In the genomic region with DNA sequence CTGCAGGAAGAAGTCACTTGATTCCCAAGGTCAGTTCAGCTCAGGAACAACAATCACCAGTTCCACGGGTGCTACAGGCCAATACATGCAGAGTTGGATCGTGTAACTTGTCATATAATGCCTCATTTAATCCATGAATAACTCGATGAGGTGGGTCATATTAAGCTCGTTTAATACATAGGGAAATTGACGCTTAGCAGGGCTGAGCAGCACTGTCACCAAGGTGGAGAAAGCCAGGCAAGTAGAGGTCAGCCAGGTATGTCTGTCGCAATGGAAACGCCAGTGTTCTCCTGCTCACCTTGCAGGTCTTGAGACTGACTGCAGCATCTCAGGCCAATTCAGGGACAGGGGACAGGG, we compare ENCODE assay signal across 18 cellular contexts. TPM values are rescaled to one million over a fixed set of nuclear protein-coding genes. Genes with fewer than 3 reads are reported as not detected.
DNase-seq lines count a peak whose midpoint lies in the region; FAIRE-seq and TF ChIP-seq lines count a peak whose summit lies in the region.
"Had no signal": no experiment of that assay in that cellular context is flagged by ENCODE, and none has a peak within 500 bp of the region (broad histone marks: within the 10 kb centered on the region; RNA-seq: fewer than 3 reads in every experiment).

No MANE protein-coding gene starts in this region.

- H3K9ac ChIP-seq in BLaER1 (no peak overlapping the region), Karpas-422 (ENCODE audit: low read length) (no peak overlapping the region), neuronal stem cell (ENCODE audit: low read depth, low read length, poor library complexity) (peak overlapping the region; percentile 6)

- intact Hi-C loops in head of caudate nucleus (cut with DNase I): no loop called here

- WGBS in neuronal stem cell (ENCODE audit: extremely low coverage in 2 of 2, insufficient read length in 2 of 2, insufficient replicate concordance in 1 of 2), 2 donors: no CpG with 5 or more reads among the region's 7 CpGs

- H3K27ac ChIP-seq in BLaER1: no peak overlapping the region
- no peak overlapping the region for H3K27ac ChIP-seq in Karpas-422 (ENCODE audit: low read length)
- no peak overlapping the region for H3K27ac ChIP-seq in neuronal stem cell (replicated peaks; ENCODE audit: low read length)
- H3K27ac ChIP-seq: HL-60 had no signal

- no peak overlapping the region for H2BK120ac ChIP-seq in neuronal stem cell (ENCODE audit: low read depth, low read length)

- no peaks in the 10 kb centered on the region for H3K9me2 ChIP-seq in Karpas-422 (replicated peaks; ENCODE audit: insufficient read depth, low read length)

- no peak for FAIRE-seq in bronchial epithelial cell (lab: Jason Lieb, UNC)
- FAIRE-seq: A204.1, GM12878, GM18507 had no signal

- H2BK12ac ChIP-seq in neuronal stem cell (ENCODE audit: low read length): no peak overlapping the region

- no peak overlapping the region for H2AK5ac ChIP-seq in neuronal stem cell (ENCODE audit: low read depth, low read length)

- no peak overlapping the region for H3K23ac ChIP-seq in neuronal stem cell (ENCODE audit: low read depth, low read length, poor library complexity)

- TF ChIP-seq CTCF in bronchial epithelial cell (IDR thresholded peaks at IDR 0.05; ENCODE audit: insufficient read depth, low read length, severe bottlenecking): no peak

- H3K9me3 ChIP-seq in BLaER1 (no peaks in the 10 kb centered on the region), Karpas-422 (ENCODE audit: low read length) (no peaks in the 10 kb centered on the region), neuronal stem cell (replicated peaks in 1 of 2; ENCODE audit: control insufficient read depth in 2 of 2, insufficient read depth in 1 of 2, low read depth in 1 of 2, low read length in 2 of 2) (peaks cover 0 to 2% of the 10 kb centered on the region in 2 donors)
- H3K9me3 ChIP-seq: BE2C, Caco-2 had no signal

- no peak overlapping the region for H2BK15ac ChIP-seq in neuronal stem cell (ENCODE audit: low read length)

- H3K27me3 ChIP-seq in BLaER1: no peaks in the 10 kb centered on the region
- no peaks in the 10 kb centered on the region for H3K27me3 ChIP-seq in Karpas-422 (ENCODE audit: low read length)
- H3K27me3 ChIP-seq in bronchial epithelial cell (ENCODE audit: control insufficient read depth, insufficient read depth, low read length): peaks cover 10% of the 10 kb centered on the region
- H3K27me3 ChIP-seq in neuronal stem cell (ENCODE audit: control insufficient read depth in 3 of 3, insufficient read depth in 3 of 3, low read depth in 1 of 3, low read length in 3 of 3): peaks cover 0 to 4% (median 0%) of the 10 kb centered on the region in 3 experiments
- H3K27me3 ChIP-seq: BE2C had no signal

- no peak overlapping the region for H3K4ac ChIP-seq in neuronal stem cell (ENCODE audit: low read length)

- no peak overlapping the region for H3K18ac ChIP-seq in neuronal stem cell (ENCODE audit: low read length)

- H3K4me1 ChIP-seq in BLaER1 (peaks cover 27% of the 10 kb centered on the region), Karpas-422 (ENCODE audit: low read length) (peaks cover 33% of the 10 kb centered on the region), neuronal stem cell (ENCODE audit: control insufficient read depth in 2 of 2, insufficient read depth in 1 of 2, low read depth in 1 of 2, low read length in 2 of 2) (peaks cover 3 to 8% of the 10 kb centered on the region in 2 donors)
- H3K4me1 ChIP-seq: BE2C had no signal

- no peaks in the 10 kb centered on the region for H3K79me2 ChIP-seq in Karpas-422 (ENCODE audit: low read length)

- DNase-seq in Karpas-422: no peak
- DNase-seq in bronchial epithelial cell (ENCODE audit: low read depth): peak; percentile 12
- no peak for DNase-seq in neuronal stem cell (ENCODE audit: low spot score)
- no peak for DNase-seq in HuH-7 (ENCODE audit: low spot score)
- no peak for DNase-seq in head of caudate nucleus
- DNase-seq in NCI-H82 (lab: John Stamatoyannopoulos, UW): no peak
- DNase-seq: CD8-positive, alpha-beta memory T cell had no signal

- H3K36me3 ChIP-seq in BLaER1 (no peaks in the 10 kb centered on the region), Karpas-422 (ENCODE audit: insufficient read depth, low read length) (no peaks in the 10 kb centered on the region), bronchial epithelial cell (ENCODE audit: control insufficient read depth, insufficient read depth, low read length) (no peaks in the 10 kb centered on the region), neuronal stem cell (replicated peaks in 1 of 2; ENCODE audit: control insufficient read depth in 2 of 2, insufficient read depth in 2 of 2, low read length in 2 of 2) (no peaks in the 10 kb centered on the region)
- H3K36me3 ChIP-seq: BE2C had no signal

- H4K8ac ChIP-seq in neuronal stem cell (ENCODE audit: low read depth, low read length): no peak overlapping the region

- no peak overlapping the region for H2BK5ac ChIP-seq in neuronal stem cell (ENCODE audit: low read length)

- H3K4me2 ChIP-seq in BLaER1 (peak overlapping the region; percentile 58; the same call in 1 of the 2 replicates), Karpas-422 (ENCODE audit: low read depth, low read length, poor library complexity, severe bottlenecking) (peak overlapping the region; percentile 31), neuronal stem cell (ENCODE audit: insufficient read depth, low read length, poor library complexity, severe bottlenecking) (no peak overlapping the region)
- H3K4me2 ChIP-seq: GM23338 had no signal

- no peak overlapping the region for H4K91ac ChIP-seq in neuronal stem cell (ENCODE audit: low read depth, low read length, poor library complexity)

- no peaks in the 10 kb centered on the region for H4K20me1 ChIP-seq in BLaER1
- H4K20me1 ChIP-seq in Karpas-422 (ENCODE audit: insufficient read depth, low read depth, low read length): no peaks in the 10 kb centered on the region

- H3K14ac ChIP-seq in neuronal stem cell (ENCODE audit: low read length): no peak overlapping the region

- H2AFZ ChIP-seq in Karpas-422 (ENCODE audit: low read length): no peak overlapping the region
- no peak overlapping the region for H2AFZ ChIP-seq in neuronal stem cell (ENCODE audit: low read length)
- H2AFZ ChIP-seq: GM23338 had no signal

- no peaks in the 10 kb centered on the region for H3K79me1 ChIP-seq in neuronal stem cell (ENCODE audit: low read depth, low read length)

- H3K4me3 ChIP-seq in BLaER1 (no peak overlapping the region), Karpas-422 (ENCODE audit: low read length) (no peak overlapping the region), bronchial epithelial cell (ENCODE audit: low read depth, low read length) (no peak overlapping the region), neuronal stem cell (ENCODE audit: low read length in 2 of 2) (no peak overlapping the region)
- H3K4me3 ChIP-seq: GM12878, GM23338 had no signal

RNA-seq across cellular contexts. Expression of a gene that starts 52.3 kb away (rescaled TPM):
- not detected in 2 replicates for total RNA-seq in Karpas-422 (2014; rRNA removed; shearing (Covaris generic); ENCODE audit: low replicate concordance)
- not detected in 2 replicates for total RNA-seq in bronchial epithelial cell
- polyA plus RNA-seq in neuronal stem cell (2013, experiment 1 of 2): not detected
- polyA plus RNA-seq in neuronal stem cell (2013, experiment 2 of 2): not detected
- total RNA-seq: Caco-2; CD8-positive, alpha-beta memory T cell; G401; GM12878; GM23338; H7 had no signal
- polyA plus RNA-seq: AG04450; CD8-positive, alpha-beta memory T cell; GM12878; GM23338 had no signal
